8 cellular contexts compared by ENCODE assay signal in genomic region chr20:38033330-38034107, GRCh38. TPM values are rescaled to one million over a fixed set of nuclear protein-coding genes. Genes with fewer than 3 reads are reported as not detected.
DNase-seq lines count a peak whose midpoint lies in the region; ATAC-seq and TF ChIP-seq lines count a peak whose summit lies in the region.

A gene with protein sequence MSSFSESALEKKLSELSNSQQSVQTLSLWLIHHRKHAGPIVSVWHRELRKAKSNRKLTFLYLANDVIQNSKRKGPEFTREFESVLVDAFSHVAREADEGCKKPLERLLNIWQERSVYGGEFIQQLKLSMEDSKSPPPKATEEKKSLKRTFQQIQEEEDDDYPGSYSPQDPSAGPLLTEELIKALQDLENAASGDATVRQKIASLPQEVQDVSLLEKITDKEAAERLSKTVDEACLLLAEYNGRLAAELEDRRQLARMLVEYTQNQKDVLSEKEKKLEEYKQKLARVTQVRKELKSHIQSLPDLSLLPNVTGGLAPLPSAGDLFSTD (plus strand): TSS chr20:38033746. CDS start chr20:38033948, 202 bp downstream.
Gene TTI1, minus strand, starts transcription at chr20:38033456. Its CDS starts 19,640 bp downstream, at chr20:38013816.

- H3K4me3 Mint-ChIP-seq in osteocyte (ENCODE audit: unreplicated experiment): peak within 1 kb of the TSS; percentile 93

- H3K9me3 ChIP-seq in thoracic aorta: no peaks in the 10 kb centered on the region

- H3K4me3 ChIP-seq in thoracic aorta: peak within 1 kb of the TSS; percentile 81

- ATAC-seq in HG02623 (IDR thresholded peaks at IDR 0.05; ENCODE audit: unreplicated experiment): peak; percentile 66
- peak; percentile 88 for ATAC-seq in thoracic aorta (ENCODE audit: insufficient number of reproducible peaks, low FRiP score, low read depth)

- H3K4me1 ChIP-seq in thoracic aorta (ENCODE audit: control insufficient read depth in 1 of 2, low read depth in 2 of 2): peaks cover 27 to 49% of the 10 kb centered on the region in 2 donors

- no peaks in the 10 kb centered on the region for H3K27me3 ChIP-seq in thoracic aorta (replicated peaks; ENCODE audit: insufficient read depth)

- H3K36me3 Mint-ChIP-seq in osteocyte (ENCODE audit: unreplicated experiment): peaks cover 5% of the 10 kb centered on the region

- intact Hi-C loops in head of caudate nucleus (cut with DNase I): no loop called here

- TF ChIP-seq CTCF in GM10266 (IDR thresholded peaks at IDR 0.05; ENCODE audit: control insufficient read depth, insufficient read depth, low read depth, missing control alignments): no peak
- no peak for TF ChIP-seq CTCF in osteocyte (IDR thresholded peaks at IDR 0.05)
- TF ChIP-seq CTCF in thoracic aorta (IDR thresholded peaks at IDR 0.05): no peak

- peaks cover 43% of the 10 kb centered on the region for H3K4me1 Mint-ChIP-seq in osteocyte (ENCODE audit: unreplicated experiment)

- H3K36me3 ChIP-seq in thoracic aorta: no peaks in the 10 kb centered on the region

- peak within 1 kb of the TSS; percentile 97 for H3K27ac Mint-ChIP-seq in osteocyte (ENCODE audit: unreplicated experiment)

- DNase-seq in GM10266 (ENCODE audit: extremely low spot score) (peak; percentile 83), NCI-H128 (lab: John Stamatoyannopoulos, UW; ENCODE audit: unreplicated experiment) (peak; percentile 85), SW 1271 (lab: John Stamatoyannopoulos, UW) (peak; percentile 76 to 95), head of caudate nucleus (peak; percentile 69 to 96 (median 91)), osteocyte (ENCODE audit: extremely low spot score, unreplicated experiment) (peak; percentile 96), thoracic aorta (ENCODE audit: low spot score) (peak; percentile 64)
- DNase-seq in activated naive CD8-positive, alpha-beta T cell treated with anti-CD3 and anti-CD28 coated beads, Interleukin-2, amount 50 U/mL, for 16 hours (ENCODE audit: low read depth, low spot score): peak; percentile 80

- H3K27me3 Mint-ChIP-seq in osteocyte (ENCODE audit: unreplicated experiment): no peaks in the 10 kb centered on the region

- peaks cover 6% of the 10 kb centered on the region for H3K9me3 Mint-ChIP-seq in osteocyte (ENCODE audit: unreplicated experiment)

- peak within 1 kb of the TSS; percentile 86 to 95 for H3K27ac ChIP-seq in thoracic aorta

RNA-seq across cellular contexts. Expression of the first gene that starts in this region (rescaled TPM):
- 26.9 and 28.5 TPM in 2 replicates for total RNA-seq in osteocyte
- total RNA-seq in thoracic aorta: 10 to 100 TPM; 22.3 to 77.7 TPM

RNA-seq across cellular contexts. Expression of gene TTI1, which starts in this region (rescaled TPM):
- total RNA-seq in osteocyte (16.2 and 17.9 TPM in 2 replicates), thoracic aorta (10 to 100 TPM; 12.2 to 20.1 TPM)

Comparison
In these comparisons a context has a peak if more than half of its experiments do, and no peak if none do; other contexts are left out.
1. Peak in every context shown above with its lines: DNase-seq, ATAC-seq, H3K4me3 ChIP-seq and H3K27ac ChIP-seq.